Comparison of ENCODE assay signal across 16 cellular contexts in genomic region chr2:240259201-240259923, GRCh38.
DNase-seq lines count a peak whose midpoint lies in the region; ATAC-seq and TF ChIP-seq lines count a peak whose summit lies in the region.
"Had no signal": no experiment of that assay in that cellular context is flagged by ENCODE, and none has a peak within 500 bp of the region (broad histone marks: within the 10 kb centered on the region; RNA-seq: fewer than 3 reads in every experiment).

No MANE protein-coding gene starts in this region.

- H3K9ac ChIP-seq in stomach smooth muscle (ENCODE audit: low read length in 2 of 2), result peak overlapping the region in 1 of 2 donors; percentile 29

- peaks cover 16% of the 10 kb centered on the region for H3K9me3 Mint-ChIP-seq in activated naive CD4-positive, alpha-beta T cell treated with anti-CD3 and anti-CD28 coated beads, Interleukin-2, amount 10 ng/mL, durations not matched to agents 7 days and 5 days

- no peak overlapping the region for H3K27ac ChIP-seq in cardiac muscle cell
- peak overlapping the region; percentile 69 for H3K27ac ChIP-seq in stomach smooth muscle (ENCODE audit: low read length)
- H3K27ac ChIP-seq: PC-9 had no signal

- peaks cover 4% of the 10 kb centered on the region for H3K27me3 Mint-ChIP-seq in activated naive CD4-positive, alpha-beta T cell treated with anti-CD3 and anti-CD28 coated beads, Interleukin-2, amount 10 ng/mL, durations not matched to agents 7 days and 5 days

- no peak overlapping the region for H3K4me3 Mint-ChIP-seq in activated naive CD4-positive, alpha-beta T cell treated with anti-CD3 and anti-CD28 coated beads, Interleukin-2, amount 10 ng/mL, durations not matched to agents 7 days and 5 days
- H3K4me3 Mint-ChIP-seq: H9; naive thymus-derived CD4-positive, alpha-beta T cell had no signal

- TF ChIP-seq CTCF in cardiac muscle cell (IDR thresholded peaks at IDR 0.05; ENCODE audit: low read depth, low read length), result peak; percentile 37
- TF ChIP-seq CTCF in mucosa of descending colon (IDR thresholded peaks at IDR 0.05), result no peak
- TF ChIP-seq CTCF in GM10266 (IDR thresholded peaks at IDR 0.05; ENCODE audit: control insufficient read depth, insufficient read depth, low read depth, missing control alignments), result no peak

- DNase-seq in amniotic epithelial cell (ENCODE audit: low read depth) (peak; percentile 81), cardiac muscle cell (ENCODE audit: low read depth in 1 of 2, low spot score in 1 of 2) (peak in 1 of 2 donors; percentile 82), mucosa of descending colon (no peak), GM10266 (ENCODE audit: extremely low spot score) (no peak), SW480 (ENCODE audit: low spot score) (no peak), cortex of kidney (lab: John Stamatoyannopoulos, UW) (no peak)
- DNase-seq in activated naive CD4-positive, alpha-beta T cell treated with anti-CD3 and anti-CD28 coated beads, Interleukin-2, amount 10 ng/mL, durations not matched to agents 7 days and 5 days, result no peak
- DNase-seq: H9; naive thymus-derived CD4-positive, alpha-beta T cell; NCI-H1694; NCI-H510A treated with DMSO at 0.1 percent for 48 hours; T-helper 1 cell had no signal

- CTCF ChIA-PET in activated naive CD4-positive, alpha-beta T cell treated with anti-CD3 and anti-CD28 coated beads, Interleukin-2, amount 10 ng/mL, durations not matched to agents 7 days and 5 days (lab: Charles Lee), result no interaction called here

- H3K4me1 ChIP-seq in cardiac muscle cell (ENCODE audit: low read depth) (no peaks in the 10 kb centered on the region), mucosa of descending colon (ENCODE audit: low read depth) (no peaks in the 10 kb centered on the region), stomach smooth muscle (ENCODE audit: control insufficient read depth, insufficient read depth, low read length) (peaks cover 19% of the 10 kb centered on the region)

- H3K27me3 ChIP-seq in cardiac muscle cell (no peaks in the 10 kb centered on the region), stomach smooth muscle (ENCODE audit: control insufficient read depth in 1 of 2, insufficient read depth in 2 of 2, low read length in 2 of 2) (no peaks in the 10 kb centered on the region)
- H3K27me3 ChIP-seq: dorsolateral prefrontal cortex had no signal

- H3K4me3 ChIP-seq in cardiac muscle cell (no peak overlapping the region), mucosa of descending colon (no peak overlapping the region), stomach smooth muscle (ENCODE audit: low read length in 2 of 2) (peak overlapping the region in 1 of 2 donors; percentile 40)
- H3K4me3 ChIP-seq: dorsolateral prefrontal cortex, PC-9 had no signal

- H3K4me1 Mint-ChIP-seq in activated naive CD4-positive, alpha-beta T cell treated with anti-CD3 and anti-CD28 coated beads, Interleukin-2, amount 10 ng/mL, durations not matched to agents 7 days and 5 days, result no peaks in the 10 kb centered on the region
- H3K4me1 Mint-ChIP-seq: naive thymus-derived CD4-positive, alpha-beta T cell had no signal

- no peaks in the 10 kb centered on the region for H3K36me3 ChIP-seq in cardiac muscle cell
- H3K36me3 ChIP-seq in mucosa of descending colon (ENCODE audit: low read depth), result no peaks in the 10 kb centered on the region
- H3K36me3 ChIP-seq in stomach smooth muscle (ENCODE audit: control insufficient read depth in 2 of 2, insufficient read depth in 2 of 2, low read length in 2 of 2), result no peaks in the 10 kb centered on the region

- peak; percentile 17 for ATAC-seq in mucosa of descending colon
- ATAC-seq: activated CD4-positive, CD25-positive, alpha-beta regulatory T cell treated with anti-CD3 and anti-CD28 coated beads, Interleukin-2, amount 50 U/mL, for 24 hours; naive thymus-derived CD4-positive, alpha-beta T cell had no signal

- H3K36me3 Mint-ChIP-seq in activated naive CD4-positive, alpha-beta T cell treated with anti-CD3 and anti-CD28 coated beads, Interleukin-2, amount 10 ng/mL, durations not matched to agents 7 days and 5 days, result no peaks in the 10 kb centered on the region

- intact Hi-C loops in mucosa of descending colon (cut with DNase I, micrococcal nuclease), result no loop called here

- H3K9me3 ChIP-seq in cardiac muscle cell (ENCODE audit: low read depth), result no peaks in the 10 kb centered on the region
- peaks cover 13% of the 10 kb centered on the region for H3K9me3 ChIP-seq in mucosa of descending colon
- no peaks in the 10 kb centered on the region for H3K9me3 ChIP-seq in stomach smooth muscle (ENCODE audit: control insufficient read depth in 2 of 2, low read length in 2 of 2)

- H3K27ac Mint-ChIP-seq in activated naive CD4-positive, alpha-beta T cell treated with anti-CD3 and anti-CD28 coated beads, Interleukin-2, amount 10 ng/mL, durations not matched to agents 7 days and 5 days, result no peak overlapping the region
